In the genomic region with DNA sequence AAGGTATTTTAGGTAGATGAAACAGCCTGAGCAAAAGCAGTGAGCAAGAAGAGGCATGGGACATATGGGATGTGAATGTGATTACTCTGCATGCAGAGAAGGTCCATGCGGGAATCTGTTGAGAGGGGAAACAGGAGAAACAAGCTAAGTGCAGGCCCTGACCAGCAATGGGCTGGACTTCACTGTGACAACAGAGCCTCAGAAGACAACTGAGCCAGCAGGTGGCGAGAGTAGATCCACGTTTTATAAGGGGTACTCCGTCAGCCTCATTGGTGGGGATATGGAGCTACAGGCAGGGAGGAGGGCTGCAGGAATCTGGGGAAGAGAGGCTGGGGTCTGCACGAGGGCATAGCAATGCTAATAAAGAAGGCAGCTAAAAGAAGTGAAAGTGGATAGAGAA, we compare ENCODE assay signal across 16 cellular contexts.
DNase-seq lines count a peak whose midpoint lies in the region; ATAC-seq, FAIRE-seq and TF ChIP-seq lines count a peak whose summit lies in the region.
"Had no signal": no experiment of that assay in that cellular context is flagged by ENCODE, and none has a peak within 500 bp of the region (broad histone marks: within the 10 kb centered on the region; RNA-seq: fewer than 3 reads in every experiment).

No MANE protein-coding gene starts in this region.

- TF ChIP-seq RAD21 in HepG2 (CRISPR knock-in tag; IDR thresholded peaks at IDR 0.05): no peak

- CTCF ChIA-PET in HepG2 (lab: Yijun Ruan, JAX; ENCODE audit: low intra/inter-chr PET ratio, low total read pairs): no interaction called here

- H3K36me3 ChIP-seq in bronchial epithelial cell (ENCODE audit: control insufficient read depth, insufficient read depth, low read length) (no peaks in the 10 kb centered on the region), HepG2 (replicated peaks in 1 of 2; ENCODE audit: control insufficient read depth in 1 of 2, insufficient read depth in 2 of 2, low read length in 2 of 2) (no peaks in the 10 kb centered on the region), smooth muscle cell (ENCODE audit: low read depth) (no peaks in the 10 kb centered on the region)

- H3K4me2 ChIP-seq in HepG2 (ENCODE audit: low read depth, low read length) (no peak overlapping the region), smooth muscle cell (no peak overlapping the region)

- intact Hi-C loops in HepG2 (cut with micrococcal nuclease; ENCODE audit: unreplicated experiment): no loop called here
- intact Hi-C loops in left cardiac atrium (cut with DNase I): no loop called here

- TF ChIP-seq EP300 in HepG2 (IDR thresholded peaks at IDR 0.05; ENCODE audit: low read depth in 2 of 2, low read length in 2 of 2) (no peak), HepG2 (CRISPR knock-in tag; IDR thresholded peaks at IDR 0.05; ENCODE audit: borderline replicate concordance) (no peak)

- TF ChIP-seq CTCF in LNCAP (IDR thresholded peaks at IDR 0.05) (peak; percentile 27; the same call in 1 of the 2 replicates), bronchial epithelial cell (IDR thresholded peaks at IDR 0.05; ENCODE audit: insufficient read depth, low read length, severe bottlenecking) (peak; percentile 18), HepG2 (CRISPR knock-in tag; IDR thresholded peaks at IDR 0.05) (peak; percentile 56), smooth muscle cell (IDR thresholded peaks at IDR 0.05; ENCODE audit: borderline replicate concordance, insufficient read depth, poor library complexity, severe bottlenecking) (no peak)

- 4% methylated on average over 5 of the region's 5 CpGs for WGBS in HepG2 (ENCODE audit: low lambda C conversion rate)
- WGBS in smooth muscle cell (ENCODE audit: low lambda C conversion rate): 33% methylated on average over 5 of the region's 5 CpGs

- no peak for TF ChIP-seq POLR2A in HepG2 (IDR thresholded peaks at IDR 0.05; ENCODE audit: insufficient read depth in 1 of 2, low read depth in 2 of 2, low read length in 2 of 2)

- in situ Hi-C loops in HepG2 (cut with HindIII; ENCODE audit: extremely low pct_ligation_motif_present, low pct_unique_long_range_greater_than_20kb): no loop called here

- H3K4me1 ChIP-seq in HepG2 (ENCODE audit: insufficient read depth, low read length) (no peaks in the 10 kb centered on the region), smooth muscle cell (ENCODE audit: low read depth) (no peaks in the 10 kb centered on the region)

- H3F3A ChIP-seq in smooth muscle cell (ENCODE audit: low read depth): no peaks in the 10 kb centered on the region

- no TSS peak for BruUV-seq in HepG2 (replicated peaks; lab: Mats Ljungman, UMichigan)

- POLR2A ChIA-PET in HepG2 (lab: Yijun Ruan, JAX): no interaction called here

- H3K27me3 ChIP-seq in bronchial epithelial cell (ENCODE audit: control insufficient read depth, insufficient read depth, low read length): no peaks in the 10 kb centered on the region
- H3K27me3 ChIP-seq in HepG2 (ENCODE audit: control insufficient read depth in 1 of 2, insufficient read depth in 2 of 2, low read length in 2 of 2): no peaks in the 10 kb centered on the region; a peak in 1 of 5 replicates
- H3K27me3 ChIP-seq in smooth muscle cell (ENCODE audit: low read depth): no peaks in the 10 kb centered on the region

- H3K4me3 ChIP-seq in bronchial epithelial cell (ENCODE audit: low read depth, low read length): no peak overlapping the region
- no peak overlapping the region for H3K4me3 ChIP-seq in HepG2 (replicated peaks in 1 of 3; ENCODE audit: insufficient read depth in 1 of 3, low read depth in 2 of 3, low read length in 3 of 3)
- H3K4me3 ChIP-seq in smooth muscle cell: no peak overlapping the region

- H4K20me1 ChIP-seq in HepG2 (ENCODE audit: insufficient read depth, low read length) (no peaks in the 10 kb centered on the region), smooth muscle cell (ENCODE audit: low read depth) (no peaks in the 10 kb centered on the region)

- peak; percentile 95 for ATAC-seq in HepG2
- no peak for ATAC-seq in GM18519 (IDR thresholded peaks at IDR 0.05; ENCODE audit: low FRiP score, unreplicated experiment)
- no peak for ATAC-seq in left cardiac atrium
- ATAC-seq: left colon; naive thymus-derived CD8-positive, alpha-beta T cell; sciatic nerve had no signal

- H2AFZ ChIP-seq in HepG2 (ENCODE audit: low read length) (no peak overlapping the region), smooth muscle cell (ENCODE audit: low read depth) (no peak overlapping the region)

- H3K9ac ChIP-seq in HepG2 (ENCODE audit: insufficient read depth, low read depth, low read length): no peak overlapping the region
- no peak overlapping the region for H3K9ac ChIP-seq in smooth muscle cell (ENCODE audit: low read depth)

- no peak overlapping the region for H3K27ac ChIP-seq in HepG2 (ENCODE audit: extremely low read length, insufficient read depth, low read length)
- no peak overlapping the region for H3K27ac ChIP-seq in smooth muscle cell (ENCODE audit: low read depth)

- no peaks in the 10 kb centered on the region for H3K9me3 ChIP-seq in HepG2 (ENCODE audit: low read length)
- H3K9me3 ChIP-seq in smooth muscle cell (replicated peaks; ENCODE audit: low read depth): no peaks in the 10 kb centered on the region

- H3K79me2 ChIP-seq in HepG2 (ENCODE audit: insufficient read depth, low read length) (no peaks in the 10 kb centered on the region), smooth muscle cell (ENCODE audit: low read depth) (no peaks in the 10 kb centered on the region)

- DNase-seq in AG20443 (ENCODE audit: low spot score) (peak; percentile 11), bronchial epithelial cell (ENCODE audit: low read depth) (peak; percentile 7), HepG2 (ENCODE audit: low spot score) (peak; percentile 21), left cardiac atrium (no peak), NCI-H1048 (lab: John Stamatoyannopoulos, UW) (no peak), smooth muscle cell (lab: John Stamatoyannopoulos, UW; ENCODE audit: unreplicated experiment) (no peak)
- DNase-seq: activated CD4-positive, alpha-beta T cell treated with anti-CD3 and anti-CD28 coated beads, Interleukin-2, amount 10 ng/mL, durations not matched to agents 24 days and 14 days; C1 segment of cervical spinal cord; left colon; naive thymus-derived CD8-positive, alpha-beta T cell; stimulated activated naive CD4-positive, alpha-beta T cell; T-helper 1 cell had no signal

- FAIRE-seq in bronchial epithelial cell (lab: Jason Lieb, UNC) (no peak), HepG2 (lab: Jason Lieb, UNC) (no peak)
- FAIRE-seq: frontal cortex had no signal

TF ChIP-seq in HepG2, 621 proteins besides CTCF, POLR2A, EP300 and RAD21:
- peak; percentile 4; the same call in 1 of the 2 replicates for TF ChIP-seq STAG1 (CRISPR knock-in tag; IDR thresholded peaks at IDR 0.05)
- no peak for TF ChIP-seq BRCA1 (CRISPR knock-in tag; IDR thresholded peaks at IDR 0.05)
TF ChIP-seq in HepG2: peak in this region for 1.

Comparison
In these comparisons a context has a peak if more than half of its experiments do, and no peak if none do; other contexts are left out.
1. DNase-seq: peak in AG20443 (single experiment), bronchial epithelial cell (single experiment) and HepG2 (single experiment); none in left cardiac atrium (single experiment), NCI-H1048 (single experiment) and smooth muscle cell (single experiment).